In genomic region chr7:30062587-30062986, GRCh38 we compare ENCODE assay signal across 8 cellular contexts. TPM values are rescaled to one million over a fixed set of nuclear protein-coding genes. Genes with fewer than 3 reads are reported as not detected.
DNase-seq lines count a peak whose midpoint lies in the region; ATAC-seq and TF ChIP-seq lines count a peak whose summit lies in the region.

No MANE protein-coding gene starts in this region.

- CTCF ChIA-PET in CD8-positive, alpha-beta T cell (lab: Charles Lee), result interaction anchor here (0.8 to 4.2 kb wide), 32 partner anchors 8 to 502 kb away, joined by 3 to 32 read pairs (median 6); partner anchors contain the start of genes FKBP14 and PLEKHA8

- H3K4me3 ChIP-seq in CD8-positive, alpha-beta T cell (ENCODE audit: low read depth, low read length), result no peak overlapping the region
- no peak overlapping the region for H3K4me3 ChIP-seq in hepatocyte
- H3K4me3 ChIP-seq in testis, result no peak overlapping the region

- H3K36me3 Mint-ChIP-seq in CD8-positive, alpha-beta T cell, result peaks cover 30% of the 10 kb centered on the region

- H3K79me2 ChIP-seq in hepatocyte, result no peaks in the 10 kb centered on the region

- no peak overlapping the region for H3K27ac ChIP-seq in CD8-positive, alpha-beta T cell (ENCODE audit: low read depth, low read length)
- no peak overlapping the region for H3K27ac ChIP-seq in hepatocyte
- no peak overlapping the region for H3K27ac ChIP-seq in testis

- H3K36me3 ChIP-seq in CD8-positive, alpha-beta T cell (ENCODE audit: insufficient read depth, low read length), result no peaks in the 10 kb centered on the region
- H3K36me3 ChIP-seq in hepatocyte (replicated peaks; ENCODE audit: insufficient read depth, low read depth) (no peaks in the 10 kb centered on the region), testis (ENCODE audit: low read depth, missing control alignments) (no peaks in the 10 kb centered on the region)

- no peak overlapping the region for H3K4me3 Mint-ChIP-seq in CD8-positive, alpha-beta T cell

- H4K20me1 ChIP-seq in hepatocyte (ENCODE audit: insufficient read depth, poor library complexity, severe bottlenecking), result no peaks in the 10 kb centered on the region

- H3K4me2 ChIP-seq in hepatocyte, result no peak overlapping the region

- no peak overlapping the region for H2AFZ ChIP-seq in hepatocyte

- no peak for TF ChIP-seq POLR2A in testis (IDR thresholded peaks at IDR 0.05)

- no peaks in the 10 kb centered on the region for H3K9me3 Mint-ChIP-seq in CD8-positive, alpha-beta T cell

- H3K27me3 ChIP-seq in CD8-positive, alpha-beta T cell (ENCODE audit: insufficient read depth, low read length), result no peaks in the 10 kb centered on the region
- no peaks in the 10 kb centered on the region for H3K27me3 ChIP-seq in hepatocyte
- H3K27me3 ChIP-seq in testis, result no peaks in the 10 kb centered on the region

- intact Hi-C loops in CD8-positive, alpha-beta T cell (cut with DNase I, micrococcal nuclease), result loop anchor here (1.0 to 10.0 kb wide), 8 partner anchors 34 to 1138 kb away; partner anchors contain the start of gene PLEKHA8 (in 1 of the 2)
- intact Hi-C loops in testis (cut with DNase I; ENCODE audit: low total_unique reads), result no loop called here

- DNase-seq in CD8-positive, alpha-beta T cell, result no peak
- peak; percentile 30 for DNase-seq in NCI-H146 treated with DMSO at 0.1 percent for 48 hours (lab: John Stamatoyannopoulos, UW; ENCODE audit: unreplicated experiment)
- peak; percentile 51 for DNase-seq in amniotic epithelial cell (ENCODE audit: low read depth)
- peak; percentile 49 for DNase-seq in hepatocyte (ENCODE audit: low spot score)
- no peak for DNase-seq in testis
- no peak for DNase-seq in activated naive CD4-positive, alpha-beta T cell treated with anti-CD3 and anti-CD28 coated beads, Interleukin-2, amount 50 U/mL, for 16 hours

- H3K27ac Mint-ChIP-seq in CD8-positive, alpha-beta T cell, result no peak overlapping the region

- peak; percentile 49 for ATAC-seq in CD8-positive, alpha-beta T cell
- peak; percentile 50 for ATAC-seq in GM19397 (IDR thresholded peaks at IDR 0.05; ENCODE audit: unreplicated experiment)
- ATAC-seq in GM19023 (IDR thresholded peaks at IDR 0.05; ENCODE audit: unreplicated experiment), result no peak

- H3K9me3 ChIP-seq in CD8-positive, alpha-beta T cell (ENCODE audit: low read length), result no peaks in the 10 kb centered on the region
- H3K9me3 ChIP-seq in hepatocyte (ENCODE audit: low read depth) (no peaks in the 10 kb centered on the region), testis (no peaks in the 10 kb centered on the region)

- POLR2A ChIA-PET in CD8-positive, alpha-beta T cell (lab: Charles Lee), result interaction anchor here (0.5 kb wide), 2 partner anchors 12 to 188 kb away, joined by 3 to 4 read pairs; no protein-coding TSS in a partner anchor

- H3K27me3 Mint-ChIP-seq in CD8-positive, alpha-beta T cell (ENCODE audit: low read depth), result no peaks in the 10 kb centered on the region

- H3K4me1 ChIP-seq in CD8-positive, alpha-beta T cell (ENCODE audit: insufficient read depth, low read length), result no peaks in the 10 kb centered on the region
- no peaks in the 10 kb centered on the region for H3K4me1 ChIP-seq in hepatocyte (ENCODE audit: insufficient read depth)
- H3K4me1 ChIP-seq in testis, result no peaks in the 10 kb centered on the region

- peak; percentile 60 for TF ChIP-seq CTCF in CD8-positive, alpha-beta T cell (IDR thresholded peaks at IDR 0.05)
- TF ChIP-seq CTCF in hepatocyte (IDR thresholded peaks at IDR 0.05; ENCODE audit: poor library complexity) (peak; percentile 70), testis (IDR thresholded peaks at IDR 0.05) (peak; percentile 43 to 61 (median 53))

- no peaks in the 10 kb centered on the region for H3K9me2 ChIP-seq in hepatocyte (replicated peaks; ENCODE audit: insufficient read depth)

- peaks cover 7% of the 10 kb centered on the region for H3K4me1 Mint-ChIP-seq in CD8-positive, alpha-beta T cell (ENCODE audit: low read depth)

- 63% methylated on average over 1 of the region's 1 CpG for WGBS in hepatocyte (ENCODE audit: low lambda C conversion rate, missing lambda C conversion rate)
- 52 to 76% methylated on average over 1 of the region's 1 CpG for WGBS in testis, 2 donors

RNA-seq across cellular contexts. Expression of gene PLEKHA8, which starts 34.4 kb away (rescaled TPM):
- total RNA-seq in CD8-positive, alpha-beta T cell, result 1 to 10 TPM; 3.7 to 4.2 TPM
- 13.8 and 17.9 TPM in 2 replicates for total RNA-seq in hepatocyte
- 7.3 and 8.7 TPM in 2 replicates for polyA plus RNA-seq in hepatocyte
- 10 to 100 TPM; 11.0 to 14.5 TPM for total RNA-seq in testis
- polyA plus RNA-seq in testis (ENCODE audit: insufficient read depth, low read depth, low replicate concordance), result 7.1 TPM

RNA-seq across cellular contexts. Expression of gene FKBP14, which starts 36.1 kb away (rescaled TPM):
- 1 to 10 TPM; 5.7 to 6.1 TPM for total RNA-seq in CD8-positive, alpha-beta T cell
- 35.4 and 45.4 TPM in 2 replicates for total RNA-seq in hepatocyte
- 36.5 and 38.7 TPM in 2 replicates for polyA plus RNA-seq in hepatocyte
- total RNA-seq in testis, result 1 to 10 TPM; 7.3 to 8.8 TPM
- polyA plus RNA-seq in testis (ENCODE audit: insufficient read depth, low read depth, low replicate concordance), result 7.8 TPM

Comparison
In these comparisons a context has a peak if more than half of its experiments do, and no peak if none do; other contexts are left out.
1. DNase-seq: peak in NCI-H146 treated with DMSO at 0.1 percent for 48 hours (single experiment), amniotic epithelial cell (single experiment) and hepatocyte (single experiment); none in CD8-positive, alpha-beta T cell (0 of 7), testis (single experiment) and activated naive CD4-positive, alpha-beta T cell treated with anti-CD3 and anti-CD28 coated beads, Interleukin-2, amount 50 U/mL, for 16 hours (single experiment).
2. Peak in every context shown above with its lines, with median percentiles within 50 percentile points of each other: CTCF ChIP-seq.